In genomic region chr17:63760771-63761539, GRCh38 we compare ENCODE assay signal across 15 cellular contexts. TPM values are rescaled to one million over a fixed set of nuclear protein-coding genes. Genes with fewer than 3 reads are reported as not detected.
A peak's percentile ranks its signal among the peaks of the same experiment; 100 is the strongest.
DNase-seq lines count a peak whose midpoint lies in the region; ATAC-seq and TF ChIP-seq lines count a peak whose summit lies in the region.
"Had no signal": no experiment of that assay in that cellular context is flagged by ENCODE, and none has a peak within 500 bp of the region (broad histone marks: within the 10 kb centered on the region; RNA-seq: fewer than 3 reads in every experiment).

No MANE protein-coding gene starts in this region.

- H3K9ac ChIP-seq in mammary epithelial cell (ENCODE audit: insufficient read depth, low read length), result no peak overlapping the region

- 83% methylated on average over 6 of the region's 10 CpGs for WGBS in mammary epithelial cell (ENCODE audit: low coverage, missing lambda C conversion rate)
- WGBS in stomach, 5 donors, result 74 to 90% (median 84%) methylated on average over 10 of the region's 10 CpGs

- no peak for TF ChIP-seq EP300 in stomach (IDR thresholded peaks at IDR 0.05)

- H2AFZ ChIP-seq in mammary epithelial cell (ENCODE audit: low read depth, low read length), result no peak overlapping the region

- in situ Hi-C loops in mammary epithelial cell (cut with MboI; ENCODE audit: low sequenced_read_pairs in 2 of 2), result no loop called here

- dilution Hi-C loops in mammary epithelial cell (cut with HindIII; ENCODE audit: low sequenced_read_pairs), result no loop called here

- no peaks in the 10 kb centered on the region for H3K9me3 Mint-ChIP-seq in MCF 10A (ENCODE audit: unreplicated experiment)

- H3K9me3 ChIP-seq in mammary epithelial cell (replicated peaks; ENCODE audit: insufficient read depth, low read length) (no peaks in the 10 kb centered on the region), stomach (no peaks in the 10 kb centered on the region)
- H3K9me3 ChIP-seq: lower lobe of right lung, suprapubic skin had no signal

- H3K4me3 Mint-ChIP-seq in MCF 10A (ENCODE audit: unreplicated experiment), result no peak overlapping the region

- no peaks in the 10 kb centered on the region for H3K27me3 Mint-ChIP-seq in MCF 10A (ENCODE audit: insufficient read depth, unreplicated experiment)

- peaks cover 4% of the 10 kb centered on the region for H3K4me1 Mint-ChIP-seq in MCF 10A (ENCODE audit: insufficient read depth, unreplicated experiment)

- CTCF ChIA-PET in mammary epithelial cell (lab: Charles Lee; ENCODE audit: low non-redundant PET), result no interaction called here
- CTCF ChIA-PET in MCF 10A (lab: Yijun Ruan, JAX), result interaction anchor here (0.7 kb wide), 1 partner anchor 98 kb away, joined by 3 read pairs; no protein-coding TSS in a partner anchor

- no peaks in the 10 kb centered on the region for H4K20me1 ChIP-seq in mammary epithelial cell (ENCODE audit: insufficient read depth, low read length)

- H3K4me1 ChIP-seq in mammary epithelial cell (ENCODE audit: insufficient read depth, low read length), result no peaks in the 10 kb centered on the region
- peaks cover 0 to 38% (median 15%) of the 10 kb centered on the region in 4 donors for H3K4me1 ChIP-seq in stomach
- H3K4me1 ChIP-seq: suprapubic skin had no signal

- no peak overlapping the region for H3K27ac Mint-ChIP-seq in MCF 10A (ENCODE audit: low read depth, unreplicated experiment)

- BruUV-seq in mammary epithelial cell (replicated peaks; lab: Mats Ljungman, UMichigan) (no TSS peak), MCF 10A (replicated peaks; lab: Mats Ljungman, UMichigan) (no TSS peak)

- H3K4me3 ChIP-seq in mammary epithelial cell (replicated peaks in 1 of 3; ENCODE audit: insufficient read depth in 1 of 3, low read depth in 2 of 3, low read length in 3 of 3), result no peak overlapping the region
- no peak overlapping the region for H3K4me3 ChIP-seq in epithelial cell of esophagus (ENCODE audit: low read length)
- no peak overlapping the region for H3K4me3 ChIP-seq in stomach
- H3K4me3 ChIP-seq: lower lobe of right lung, suprapubic skin had no signal

- TF ChIP-seq POLR2A in stomach (IDR thresholded peaks at IDR 0.05), result no peak

- H3K27ac ChIP-seq in mammary epithelial cell (ENCODE audit: insufficient read depth, low read depth, low read length), result no peak overlapping the region
- peak overlapping the region in 3 of 5 donors; percentile 32 to 66 (median 62) for H3K27ac ChIP-seq in stomach
- H3K27ac ChIP-seq: lower lobe of right lung, suprapubic skin, WERI-Rb-1 had no signal

- TF ChIP-seq CTCF in mammary epithelial cell (conservative IDR thresholded peaks at IDR 0.05 in 1 of 2, IDR thresholded peaks at IDR 0.05 in 1 of 2; ENCODE audit: extremely low read depth in 1 of 2, insufficient read depth in 1 of 2, low read depth in 1 of 2, low read length in 2 of 2) (no peak), MCF 10A (IDR thresholded peaks at IDR 0.05; ENCODE audit: unreplicated experiment) (no peak), epithelial cell of esophagus (IDR thresholded peaks at IDR 0.05; ENCODE audit: insufficient read depth, low read depth, low read length, missing control alignments) (no peak), stomach (IDR thresholded peaks at IDR 0.05) (no peak)

- DNase-seq in mammary epithelial cell, result peak; percentile 68
- no peak for DNase-seq in MCF 10A (ENCODE audit: unreplicated experiment)
- peak; percentile 41 for DNase-seq in RPMI7951 (ENCODE audit: low read depth)
- DNase-seq in epithelial cell of esophagus (ENCODE audit: low read depth), result peak; percentile 25
- DNase-seq in stomach, result no peak
- DNase-seq in cerebellar cortex (ENCODE audit: low spot score), result no peak
- DNase-seq: aorta, foreskin melanocyte, lower lobe of right lung, NCI-H2081, WERI-Rb-1 had no signal

- ATAC-seq in HG03159 (IDR thresholded peaks at IDR 0.05; ENCODE audit: unreplicated experiment) (no peak), HG03521 (IDR thresholded peaks at IDR 0.05; ENCODE audit: unreplicated experiment) (no peak)
- ATAC-seq: Panc1 had no signal

- H3K79me2 ChIP-seq in mammary epithelial cell (ENCODE audit: insufficient read depth, low read length), result peaks cover 34% of the 10 kb centered on the region

- H3K36me3 ChIP-seq in mammary epithelial cell (ENCODE audit: insufficient read depth, low read length), result peaks cover 60% of the 10 kb centered on the region
- H3K36me3 ChIP-seq in stomach, result peaks cover 40 to 95% (median 93%) of the 10 kb centered on the region in 4 donors

- H3K27me3 ChIP-seq in mammary epithelial cell (ENCODE audit: insufficient read depth, low read length) (no peaks in the 10 kb centered on the region), stomach (no peaks in the 10 kb centered on the region)
- H3K27me3 ChIP-seq: suprapubic skin had no signal

- H3K4me2 ChIP-seq in mammary epithelial cell (ENCODE audit: insufficient read depth, low read depth, low read length), result no peak overlapping the region

- intact Hi-C loops in mammary epithelial cell (cut with micrococcal nuclease) (no loop called here), MCF 10A (cut with micrococcal nuclease) (no loop called here), stomach (cut with DNase I; ENCODE audit: low total_unique reads) (no loop called here)

- H3K36me3 Mint-ChIP-seq in MCF 10A (ENCODE audit: insufficient read depth, unreplicated experiment), result peaks cover 90% of the 10 kb centered on the region

- POLR2A ChIA-PET in MCF 10A (lab: Yijun Ruan, JAX), result interaction anchor here (1.3 to 2.8 kb wide), 2 partner anchors 9 to 13 kb away, joined by 4 to 20 read pairs; partner anchors contain the start of genes CCDC47 and DDX42

RNA-seq across cellular contexts. Expression of gene CCDC47, which starts 12.4 kb away (rescaled TPM):
- 10 to 100 TPM; 60.5 to 74.7 TPM for total RNA-seq in mammary epithelial cell
- polyA plus RNA-seq in mammary epithelial cell, result 44.7 TPM
- 48.7 TPM for polyA minus RNA-seq in mammary epithelial cell
- 86.4 and 114 TPM in 2 replicates for total RNA-seq in MCF 10A (2022)
- 39.9 and 49.3 TPM in 2 replicates for total RNA-seq in RPMI7951 (2014; rRNA removed; shearing (Covaris generic))
- 100 to 1,000 TPM in 2 of 5 donors, 10 to 100 TPM in 3; 38.8 to 139 (median 69.4) TPM for total RNA-seq in stomach
- 10 to 100 TPM; 11.5 to 34.6 (median 18.5) TPM for polyA plus RNA-seq in stomach

RNA-seq across cellular contexts. Expression of gene DDX42, which starts 13.0 kb away (rescaled TPM):
- total RNA-seq in mammary epithelial cell (100 to 1,000 TPM in 1 of 2 donors, 10 to 100 TPM in 1; 63.2 to 112 TPM), MCF 10A (2022) (137 and 144 TPM in 2 replicates), stomach (100 to 1,000 TPM; 182 to 346 (median 205) TPM)
- polyA plus RNA-seq in mammary epithelial cell (44.7 TPM), stomach (10 to 100 TPM; 42.7 to 59.9 (median 52.7) TPM)
- 163 TPM for polyA minus RNA-seq in mammary epithelial cell
- total RNA-seq in RPMI7951 (2014; rRNA removed; shearing (Covaris generic)), result 18.0 and 19.8 TPM in 2 replicates

RNA-seq across cellular contexts. Expression of gene STRADA, which starts 19.4 kb away (rescaled TPM):
- total RNA-seq in mammary epithelial cell (10 to 100 TPM; 34.3 to 38.9 TPM), MCF 10A (2022) (36.5 and 36.6 TPM in 2 replicates), stomach (10 to 100 TPM; 15.8 to 56.2 (median 31.3) TPM)
- polyA plus RNA-seq in mammary epithelial cell (24.7 TPM), stomach (10 to 100 TPM in 2 of 3 donors, 1 to 10 TPM in 1; 9.8 to 17.7 (median 12.6) TPM)
- 46.4 TPM for polyA minus RNA-seq in mammary epithelial cell
- 10.1 and 13.7 TPM in 2 replicates for total RNA-seq in RPMI7951 (2014; rRNA removed; shearing (Covaris generic))

Comparison
In these comparisons a context has a peak if more than half of its experiments do, and no peak if none do; other contexts are left out.
1. DNase-seq: peak in mammary epithelial cell (single experiment), RPMI7951 (single experiment) and epithelial cell of esophagus (single experiment); none in MCF 10A (single experiment), stomach (single experiment) and cerebellar cortex (single experiment).